ENCODE assay signal across 10 cellular contexts in genomic region chr14:55416866-55417265, GRCh38. TPM values are rescaled to one million over a fixed set of nuclear protein-coding genes. Genes with fewer than 3 reads are reported as not detected.
DNase-seq lines count a peak whose midpoint lies in the region; ATAC-seq and TF ChIP-seq lines count a peak whose summit lies in the region.
"Had no signal": no experiment of that assay in that cellular context is flagged by ENCODE, and none has a peak within 500 bp of the region (broad histone marks: within the 10 kb centered on the region; RNA-seq: fewer than 3 reads in every experiment).

No MANE protein-coding gene starts in this region.

- no peaks in the 10 kb centered on the region for H3K27me3 ChIP-seq in KMS-11 (ENCODE audit: insufficient read depth, low read depth)
- H3K27me3 ChIP-seq: BLaER1 treated with 17β-estradiol and CSF1 and Interleukin-3, amounts not matched to agents 10 nM and 100 nM had no signal

- H2AFZ ChIP-seq in KMS-11 (ENCODE audit: low read depth) = no peak overlapping the region

- H3K9ac ChIP-seq in KMS-11 = no peak overlapping the region
- H3K9ac ChIP-seq: BLaER1 treated with 17β-estradiol and CSF1 and Interleukin-3, amounts not matched to agents 10 nM and 100 nM had no signal

- no peak overlapping the region; the same call in 1 of the 2 replicates for H3K27ac ChIP-seq in KMS-11
- H3K27ac ChIP-seq: BLaER1 treated with 17β-estradiol and CSF1 and Interleukin-3, amounts not matched to agents 10 nM and 100 nM had no signal

- H3K4me2 ChIP-seq in KMS-11 = peak overlapping the region; percentile 46
- H3K4me2 ChIP-seq: BLaER1 treated with 17β-estradiol and CSF1 and Interleukin-3, amounts not matched to agents 10 nM and 100 nM had no signal

- no peaks in the 10 kb centered on the region for H3K79me2 ChIP-seq in KMS-11 (ENCODE audit: insufficient read depth, low read depth)

- no peak for ATAC-seq in HG02884 (IDR thresholded peaks at IDR 0.05; ENCODE audit: unreplicated experiment)
- no peak for ATAC-seq in HG03442 (IDR thresholded peaks at IDR 0.05; ENCODE audit: unreplicated experiment)
- ATAC-seq in HG02885 (IDR thresholded peaks at IDR 0.05; ENCODE audit: poor library complexity, unreplicated experiment) = no peak

- H3K36me3 Mint-ChIP-seq in neural crest cell (ENCODE audit: low read depth) = no peaks in the 10 kb centered on the region

- peak; percentile 63 for TF ChIP-seq CTCF in KMS-11 (conservative IDR thresholded peaks at IDR 0.05; ENCODE audit: low read depth, low read length)
- peak; percentile 59 for TF ChIP-seq CTCF in neural crest cell (conservative IDR thresholded peaks at IDR 0.05)

- no peak overlapping the region for H3K4me3 ChIP-seq in KMS-11 (IDR thresholded peaks at IDR 0.05; ENCODE audit: insufficient read depth, low read depth, low read length)
- H3K4me3 ChIP-seq: BLaER1 treated with 17β-estradiol and CSF1 and Interleukin-3, amounts not matched to agents 10 nM and 100 nM had no signal

- H3K9me3 Mint-ChIP-seq in neural crest cell = no peaks in the 10 kb centered on the region

- peaks cover 16% of the 10 kb centered on the region for H3K4me1 ChIP-seq in KMS-11 (ENCODE audit: low read depth, poor library complexity, severe bottlenecking)

- peaks cover 41% of the 10 kb centered on the region for H3K27me3 Mint-ChIP-seq in neural crest cell (ENCODE audit: low read depth)

- no peaks in the 10 kb centered on the region for H3K36me3 ChIP-seq in KMS-11 (ENCODE audit: insufficient read depth)
- H3K36me3 ChIP-seq: BLaER1 treated with 17β-estradiol and CSF1 and Interleukin-3, amounts not matched to agents 10 nM and 100 nM had no signal

- DNase-seq in NCI-H2081 (lab: John Stamatoyannopoulos, UW) = peak; percentile 18 to 34
- no peak for DNase-seq in NCI-H2081 treated with DMSO at 0.1 percent for 48 hours (lab: John Stamatoyannopoulos, UW)
- peak; percentile 32 to 40 for DNase-seq in activated CD4-positive, alpha-beta T cell treated with anti-CD3 and anti-CD28 coated beads, Interleukin-2, amount 50 U/mL, for 48 hours
- DNase-seq in neural crest cell (ENCODE audit: low read depth, low spot score) = no peak
- DNase-seq: activated gamma-delta T cell had no signal

- H3K4me1 Mint-ChIP-seq in neural crest cell = peaks cover 10% of the 10 kb centered on the region

- no peaks in the 10 kb centered on the region for H4K20me1 ChIP-seq in KMS-11 (ENCODE audit: insufficient read depth)
- H4K20me1 ChIP-seq: BLaER1 treated with 17β-estradiol and CSF1 and Interleukin-3, amounts not matched to agents 10 nM and 100 nM had no signal

- no peak overlapping the region for H3K27ac Mint-ChIP-seq in neural crest cell (ENCODE audit: unreplicated experiment)

- H3K4me3 Mint-ChIP-seq in neural crest cell = no peak overlapping the region

RNA-seq across cellular contexts. Expression of gene ATG14, which starts 5.2 kb away (rescaled TPM):
- total RNA-seq in neural crest cell = 8.9 and 9.0 TPM in 2 replicates

RNA-seq across cellular contexts. Expression of gene TBPL2, which starts 23.6 kb away (rescaled TPM):
- total RNA-seq in neural crest cell = not detected in 2 replicates

Comparison
In these comparisons a context has a peak if more than half of its experiments do, and no peak if none do; other contexts are left out.
1. DNase-seq: peak in NCI-H2081 (2 of 2) and activated CD4-positive, alpha-beta T cell treated with anti-CD3 and anti-CD28 coated beads, Interleukin-2, amount 50 U/mL, for 48 hours (2 of 2); none in NCI-H2081 treated with DMSO at 0.1 percent for 48 hours (single experiment) and neural crest cell (single experiment).